In genomic region chr2:9260411-9261037, GRCh38 we compare ENCODE assay signal across 10 cellular contexts. TPM values are rescaled to one million over a fixed set of nuclear protein-coding genes. Genes with fewer than 3 reads are reported as not detected.
DNase-seq lines count a peak whose midpoint lies in the region; ATAC-seq, FAIRE-seq and TF ChIP-seq lines count a peak whose summit lies in the region.
"Had no signal": no experiment of that assay in that cellular context is flagged by ENCODE, and none has a peak within 500 bp of the region (broad histone marks: within the 10 kb centered on the region; RNA-seq: fewer than 3 reads in every experiment).

No MANE protein-coding gene starts in this region.

- H3K4me1 ChIP-seq in esophagus (ENCODE audit: control insufficient read depth in 2 of 2, insufficient read depth in 2 of 2, low read length in 1 of 2) (peaks cover 9 to 24% of the 10 kb centered on the region in 2 donors), mesodermal cell (ENCODE audit: control insufficient read depth, insufficient read depth, low read length, poor library complexity, severe bottlenecking) (peaks cover 59% of the 10 kb centered on the region), thyroid gland (peaks cover 73 to 84% of the 10 kb centered on the region in 2 donors)

- H3K4me3 ChIP-seq in esophagus (ENCODE audit: low read depth in 1 of 2, low read length in 2 of 2), result no peak overlapping the region
- H3K4me3 ChIP-seq in mesodermal cell (ENCODE audit: extremely low read depth, insufficient read depth, low read length, poor library complexity, severe bottlenecking), result no peak overlapping the region
- no peak overlapping the region for H3K4me3 ChIP-seq in thyroid gland (replicated peaks in 1 of 3)
- H3K4me3 ChIP-seq in WERI-Rb-1 (ENCODE audit: low read depth, low read length), result no peak overlapping the region

- H3K27ac ChIP-seq in esophagus (ENCODE audit: low read depth in 2 of 2, low read length in 1 of 2) (peak overlapping the region; percentile 14 to 78), mesodermal cell (ENCODE audit: low read depth, low read length, severe bottlenecking) (peak overlapping the region; percentile 4), thyroid gland (peak overlapping the region; percentile 36 to 81 (median 66)), WERI-Rb-1 (no peak overlapping the region)

- no peak for FAIRE-seq in frontal cortex (lab: Jason Lieb, UNC)

- WGBS in esophagus, 2 donors, result 71 to 78% methylated on average over 7 of the region's 7 CpGs
- 89 to 93% methylated on average over 4 to 6 of the region's 7 CpGs for WGBS in mesodermal cell (ENCODE audit: insufficient coverage in 2 of 2), 2 experiments
- WGBS in thyroid gland, 2 donors, result 70 to 71% methylated on average over 7 of the region's 7 CpGs

- no peak for TF ChIP-seq CTCF in thyroid gland (IDR thresholded peaks at IDR 0.05)
- no peak for TF ChIP-seq CTCF in WERI-Rb-1 (IDR thresholded peaks at IDR 0.05; ENCODE audit: low read depth, low read length)

- intact Hi-C loops in thyroid gland (cut with DNase I), result no loop called here

- DNase-seq in NOMO-1 treated with dmso at 0.1 percent for 144 hours (lab: John Stamatoyannopoulos, UW; ENCODE audit: unreplicated experiment) (peak; percentile 30), thyroid gland (no peak), WERI-Rb-1 (no peak), frontal cortex (ENCODE audit: low spot score in 2 of 2) (no peak), cortex of kidney (lab: John Stamatoyannopoulos, UW) (no peak)
- DNase-seq: KBM-7, NCI-H446 treated with DMSO at 0.1 percent for 48 hours had no signal

- H3K36me3 ChIP-seq in esophagus (ENCODE audit: control insufficient read depth in 2 of 2, insufficient read depth in 2 of 2, low read length in 1 of 2), result no peaks in the 10 kb centered on the region
- no peaks in the 10 kb centered on the region for H3K36me3 ChIP-seq in mesodermal cell (ENCODE audit: control insufficient read depth, insufficient read depth, low read length)
- H3K36me3 ChIP-seq in thyroid gland, result no peaks in the 10 kb centered on the region
- no peaks in the 10 kb centered on the region for H3K36me3 ChIP-seq in WERI-Rb-1

- TF ChIP-seq POLR2A in thyroid gland (IDR thresholded peaks at IDR 0.05), result no peak

- no peak for ATAC-seq in GM21723 (IDR thresholded peaks at IDR 0.05; ENCODE audit: unreplicated experiment)

- H3K27me3 ChIP-seq in esophagus (ENCODE audit: control insufficient read depth in 1 of 2, insufficient read depth in 2 of 2, low read length in 2 of 2) (no peaks in the 10 kb centered on the region), thyroid gland (no peaks in the 10 kb centered on the region), WERI-Rb-1 (ENCODE audit: insufficient read depth, low read depth, severe bottlenecking) (no peaks in the 10 kb centered on the region)

- H3K9me3 ChIP-seq in esophagus (ENCODE audit: control insufficient read depth in 2 of 2, insufficient read depth in 1 of 2, low read depth in 1 of 2, low read length in 1 of 2), result no peaks in the 10 kb centered on the region
- H3K9me3 ChIP-seq in mesodermal cell (ENCODE audit: control insufficient read depth, low read length), result no peaks in the 10 kb centered on the region
- H3K9me3 ChIP-seq in thyroid gland, result no peaks in the 10 kb centered on the region
- H3K9me3 ChIP-seq in WERI-Rb-1 (ENCODE audit: severe bottlenecking), result no peaks in the 10 kb centered on the region

RNA-seq across cellular contexts. Expression of gene ASAP2, which starts 53.9 kb away (rescaled TPM):
- polyA plus RNA-seq in esophagus, result 1 to 10 TPM; 4.0 to 5.3 TPM
- polyA plus RNA-seq in mesodermal cell (2013, experiment 1 of 2), result 26.8 TPM
- polyA plus RNA-seq in mesodermal cell (2013, experiment 2 of 2), result 24.5 TPM
- total RNA-seq in thyroid gland (10 to 100 TPM; 40.3 to 55.3 (median 47.3) TPM), frontal cortex (32.2 TPM)
